In the genomic region with DNA sequence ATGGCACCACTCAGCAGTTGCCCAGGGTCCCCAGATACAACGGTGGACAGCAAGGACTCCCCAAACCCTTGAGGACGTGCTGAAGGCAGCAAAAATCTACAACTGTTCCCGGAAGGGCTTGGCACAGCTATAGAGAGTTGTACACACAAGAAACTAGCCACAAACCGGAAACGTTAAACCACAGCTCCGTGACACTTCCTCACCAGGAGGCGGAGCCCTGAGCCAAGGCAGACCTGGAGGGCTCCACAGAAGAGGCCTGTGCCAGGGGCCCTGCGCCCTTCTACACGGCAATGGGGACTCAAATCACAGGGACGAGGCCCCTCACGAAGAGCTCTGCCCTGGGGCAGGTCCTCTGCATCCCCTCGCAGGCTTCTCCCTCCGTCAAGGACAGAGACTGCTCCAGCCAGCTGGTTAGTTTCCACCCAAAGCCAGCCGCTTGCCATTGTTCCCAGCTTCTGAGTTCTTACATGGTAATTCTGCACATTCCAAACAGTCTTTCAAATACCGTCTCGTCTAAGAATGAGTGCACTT, we compare ENCODE assay signal across 8 cellular contexts.
A peak's percentile ranks its signal among the peaks of the same experiment; 100 is the strongest.
DNase-seq lines count a peak whose midpoint lies in the region; ATAC-seq and TF ChIP-seq lines count a peak whose summit lies in the region.

No MANE protein-coding gene starts in this region.

- no peaks in the 10 kb centered on the region for H3K27me3 Mint-ChIP-seq in activated naive CD4-positive, alpha-beta T cell treated with anti-CD3 and anti-CD28 coated beads, Interleukin-2, amount 10 ng/mL, durations not matched to agents 7 days and 5 days

- no peaks in the 10 kb centered on the region for H3K27me3 ChIP-seq in heart right ventricle

- WGBS in heart right ventricle, 2 donors: 45 to 48% methylated on average over 16 of the region's 16 CpGs

- no peaks in the 10 kb centered on the region for H3K36me3 ChIP-seq in heart right ventricle

- peak overlapping the region; percentile 98 for H3K4me3 Mint-ChIP-seq in activated naive CD4-positive, alpha-beta T cell treated with anti-CD3 and anti-CD28 coated beads, Interleukin-2, amount 10 ng/mL, durations not matched to agents 7 days and 5 days

- peak; percentile 96 for DNase-seq in activated naive CD4-positive, alpha-beta T cell treated with anti-CD3 and anti-CD28 coated beads, Interleukin-2, amount 10 ng/mL, durations not matched to agents 7 days and 5 days
- DNase-seq in heart right ventricle (peak; percentile 62 to 65), NCI-H2029 treated with DMSO at 0.1 percent for 48 hours (lab: John Stamatoyannopoulos, UW) (no peak), DMS79 treated with DMSO at 0.1 percent for 48 hours (lab: John Stamatoyannopoulos, UW) (no peak)
- peak; percentile 90 for DNase-seq in stimulated activated CD4-positive, alpha-beta T cell treated with anti-CD3 and anti-CD28 coated beads, Interleukin-15, amount 100 ng/mL, for 24 hours

- intact Hi-C loops in heart right ventricle (cut with DNase I): loop anchor here in 1 of 10 donors (5.0 kb wide), 1 partner anchor 130 kb away; no protein-coding TSS in a partner anchor

- peak overlapping the region in 3 of 10 donors; percentile 9 to 58 (median 14) for H3K4me3 ChIP-seq in heart right ventricle

- peaks cover 43 to 91% (median 68%) of the 10 kb centered on the region in 9 donors for H3K4me1 ChIP-seq in heart right ventricle

- CTCF ChIA-PET in activated naive CD4-positive, alpha-beta T cell treated with anti-CD3 and anti-CD28 coated beads, Interleukin-2, amount 10 ng/mL, durations not matched to agents 7 days and 5 days (lab: Charles Lee): interaction anchor here (0.7 to 4.8 kb wide), 23 partner anchors 8 to 231 kb away, joined by 3 to 24 read pairs (median 6); partner anchors contain the start of gene HDAC4

- H3K9me3 ChIP-seq in heart right ventricle: no peaks in the 10 kb centered on the region

- ATAC-seq in GM19023 (IDR thresholded peaks at IDR 0.05; ENCODE audit: unreplicated experiment) (peak; percentile 90), HG03135 (IDR thresholded peaks at IDR 0.05; ENCODE audit: unreplicated experiment) (peak; percentile 91), SK-N-SH treated with all-trans-retinoic acid at 6 μM for 48 hours (peak; percentile 14; the same call in 1 of the 3 replicates), heart right ventricle (peak; percentile 41 to 67 (median 58))

- peak overlapping the region; percentile 6 to 96 (median 76) for H3K27ac ChIP-seq in heart right ventricle

- peaks cover 90% of the 10 kb centered on the region for H3K4me1 Mint-ChIP-seq in activated naive CD4-positive, alpha-beta T cell treated with anti-CD3 and anti-CD28 coated beads, Interleukin-2, amount 10 ng/mL, durations not matched to agents 7 days and 5 days

- H3K36me3 Mint-ChIP-seq in activated naive CD4-positive, alpha-beta T cell treated with anti-CD3 and anti-CD28 coated beads, Interleukin-2, amount 10 ng/mL, durations not matched to agents 7 days and 5 days: peaks cover 32% of the 10 kb centered on the region

- no peaks in the 10 kb centered on the region for H3K9me3 Mint-ChIP-seq in activated naive CD4-positive, alpha-beta T cell treated with anti-CD3 and anti-CD28 coated beads, Interleukin-2, amount 10 ng/mL, durations not matched to agents 7 days and 5 days

- TF ChIP-seq CTCF in heart right ventricle (IDR thresholded peaks at IDR 0.05): peak in 5 of 9 donors; percentile 33 to 51 (median 36)

- peak overlapping the region; percentile 98 for H3K27ac Mint-ChIP-seq in activated naive CD4-positive, alpha-beta T cell treated with anti-CD3 and anti-CD28 coated beads, Interleukin-2, amount 10 ng/mL, durations not matched to agents 7 days and 5 days

TF ChIP-seq in SK-N-SH treated with all-trans-retinoic acid at 6 μM for 48 hours, 23 proteins besides CTCF, POLR2A, EP300 and RAD21:
- TF ChIP-seq, protein P1, sequence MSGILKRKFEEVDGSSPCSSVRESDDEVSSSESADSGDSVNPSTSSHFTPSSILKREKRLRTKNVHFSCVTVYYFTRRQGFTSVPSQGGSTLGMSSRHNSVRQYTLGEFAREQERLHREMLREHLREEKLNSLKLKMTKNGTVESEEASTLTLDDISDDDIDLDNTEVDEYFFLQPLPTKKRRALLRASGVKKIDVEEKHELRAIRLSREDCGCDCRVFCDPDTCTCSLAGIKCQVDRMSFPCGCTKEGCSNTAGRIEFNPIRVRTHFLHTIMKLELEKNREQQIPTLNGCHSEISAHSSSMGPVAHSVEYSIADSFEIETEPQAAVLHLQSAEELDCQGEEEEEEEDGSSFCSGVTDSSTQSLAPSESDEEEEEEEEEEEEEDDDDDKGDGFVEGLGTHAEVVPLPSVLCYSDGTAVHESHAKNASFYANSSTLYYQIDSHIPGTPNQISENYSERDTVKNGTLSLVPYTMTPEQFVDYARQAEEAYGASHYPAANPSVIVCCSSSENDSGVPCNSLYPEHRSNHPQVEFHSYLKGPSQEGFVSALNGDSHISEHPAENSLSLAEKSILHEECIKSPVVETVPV (CRISPR knock-in tag; IDR thresholded peaks at IDR 0.05): no peak
- no peak for TF ChIP-seq BACH2 (CRISPR knock-in tag; IDR thresholded peaks at IDR 0.05; ENCODE audit: borderline replicate concordance)
- TF ChIP-seq ZFP3 (CRISPR knock-in tag; IDR thresholded peaks at IDR 0.05): no peak
- no peak for TF ChIP-seq OSR1 (CRISPR knock-in tag; IDR thresholded peaks at IDR 0.05)
- TF ChIP-seq PPARA (CRISPR knock-in tag; IDR thresholded peaks at IDR 0.05; ENCODE audit: borderline replicate concordance): no peak
- TF ChIP-seq RARB (CRISPR knock-in tag; IDR thresholded peaks at IDR 0.05): no peak

Comparison
In these comparisons a context has a peak if more than half of its experiments do, and no peak if none do; other contexts are left out.
1. ATAC-seq: peak in every context shown above with its lines; median percentile 91 in HG03135; 90 in GM19023; 58 in heart right ventricle; 14 in SK-N-SH treated with all-trans-retinoic acid at 6 μM for 48 hours.
2. DNase-seq: peak in activated naive CD4-positive, alpha-beta T cell treated with anti-CD3 and anti-CD28 coated beads, Interleukin-2, amount 10 ng/mL, durations not matched to agents 7 days and 5 days (single experiment), heart right ventricle (2 of 2) and stimulated activated CD4-positive, alpha-beta T cell treated with anti-CD3 and anti-CD28 coated beads, Interleukin-15, amount 100 ng/mL, for 24 hours (single experiment); none in NCI-H2029 treated with DMSO at 0.1 percent for 48 hours (single experiment) and DMS79 treated with DMSO at 0.1 percent for 48 hours (single experiment).